ENCODE assay signal across 7 cellular contexts in the genomic region with DNA sequence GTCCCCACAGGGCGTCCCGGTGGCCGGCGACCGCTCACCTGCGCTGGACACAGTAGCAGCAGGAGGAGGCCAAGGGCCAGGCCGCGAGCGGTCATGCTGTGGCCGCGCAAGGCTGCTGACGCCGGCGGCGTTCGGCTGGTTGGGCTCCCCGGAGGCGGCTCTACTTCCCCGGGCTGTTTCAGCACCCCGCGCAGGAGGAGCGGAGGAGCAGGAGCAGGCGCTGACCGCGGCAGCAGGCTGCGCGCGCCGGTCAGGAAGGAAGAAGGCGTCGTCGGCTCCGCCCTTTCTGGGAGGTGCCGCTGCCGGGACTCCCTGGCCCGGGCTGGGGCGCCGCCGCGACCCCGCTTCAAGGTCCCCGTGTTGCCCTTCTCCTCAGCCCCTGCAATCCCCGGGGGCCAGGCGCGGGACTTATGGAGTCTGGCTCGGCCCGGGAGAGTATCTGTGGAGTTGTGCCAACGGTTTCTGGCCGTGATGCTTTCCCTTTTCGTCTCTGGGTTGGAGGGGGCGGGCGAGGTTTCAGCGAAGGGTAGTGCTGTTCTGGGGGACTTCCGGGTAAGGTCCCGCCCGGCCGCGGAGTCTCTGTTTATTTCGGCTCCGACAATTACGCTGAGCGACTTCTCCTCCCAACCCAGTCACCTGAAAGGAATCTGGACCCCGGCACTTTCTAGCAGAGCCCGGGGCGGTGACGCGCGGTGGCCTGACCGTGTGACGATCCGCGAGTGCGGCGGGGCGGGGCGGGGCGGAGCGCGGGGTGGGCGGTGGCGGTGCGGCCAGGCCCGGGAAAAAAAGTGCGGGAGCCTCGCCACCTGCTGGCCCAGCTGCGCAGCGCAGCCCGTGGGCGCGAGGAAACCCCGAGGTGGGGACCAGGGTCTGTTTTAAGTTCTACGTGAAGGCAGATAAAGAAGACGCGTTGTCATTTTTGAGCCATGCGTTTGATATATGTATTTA. TPM values are rescaled to one million over a fixed set of nuclear protein-coding genes. Genes with fewer than 3 reads are reported as not detected.
A peak's percentile ranks its signal among the peaks of the same experiment; 100 is the strongest.
DNase-seq lines count a peak whose midpoint lies in the region; ATAC-seq and TF ChIP-seq lines count a peak whose summit lies in the region.

A gene (minus strand): TSS at position 258 of the 948 bp plus-strand sequence. CDS start 163 bp downstream, at position 95.

- H3K4me3 ChIP-seq in astrocyte of the cerebellum (ENCODE audit: low read depth, low read length) = peak within 1 kb of the TSS; percentile 95
- H3K4me3 ChIP-seq in hepatocyte = peak within 1 kb of the TSS; percentile 93
- peak within 1 kb of the TSS; percentile 80 for H3K4me3 ChIP-seq in retinal pigment epithelial cell (ENCODE audit: low read length)

- no peaks in the 10 kb centered on the region for H3K9me2 ChIP-seq in hepatocyte (replicated peaks; ENCODE audit: insufficient read depth)

- DNase-seq in NCI-H187 treated with DMSO at 0.1 percent for 48 hours (lab: John Stamatoyannopoulos, UW) (peak; percentile 28), T-helper 22 cell (ENCODE audit: low read depth) (peak; percentile 86), astrocyte of the cerebellum (ENCODE audit: low read depth) (peak; percentile 81), hepatocyte (ENCODE audit: low spot score) (peak; percentile 99), retinal pigment epithelial cell (ENCODE audit: low read depth) (peak; percentile 87)

- peaks cover 20% of the 10 kb centered on the region for H4K20me1 ChIP-seq in hepatocyte (ENCODE audit: insufficient read depth, poor library complexity, severe bottlenecking)

- ATAC-seq in GM18505 (IDR thresholded peaks at IDR 0.05; ENCODE audit: unreplicated experiment) = peak; percentile 87
- ATAC-seq in HG02970 (IDR thresholded peaks at IDR 0.05; ENCODE audit: low FRiP score, unreplicated experiment) = peak; percentile 87

- no peaks in the 10 kb centered on the region for H3K9me3 ChIP-seq in hepatocyte (ENCODE audit: low read depth)

- TF ChIP-seq CTCF in astrocyte of the cerebellum (IDR thresholded peaks at IDR 0.05; ENCODE audit: low read depth, low read length, missing control alignments) = peak; percentile 74
- peak; percentile 73 for TF ChIP-seq CTCF in hepatocyte (IDR thresholded peaks at IDR 0.05; ENCODE audit: poor library complexity)
- peak; percentile 84 for TF ChIP-seq CTCF in retinal pigment epithelial cell (conservative IDR thresholded peaks at IDR 0.05; ENCODE audit: low read depth, low read length)

- H3K4me1 ChIP-seq in hepatocyte (ENCODE audit: insufficient read depth) = peaks cover 22% of the 10 kb centered on the region

- in situ Hi-C loops in astrocyte of the cerebellum (cut with HindIII; ENCODE audit: low sequenced_read_pairs) = no loop called here

- H3K4me2 ChIP-seq in hepatocyte = peak within 1 kb of the TSS; percentile 84

- H2AFZ ChIP-seq in hepatocyte = peak within 1 kb of the TSS; percentile 68

- peak; percentile 98 for TF ChIP-seq POLR2A in GM18505 (IDR thresholded peaks at IDR 0.05; ENCODE audit: borderline replicate concordance, extremely low read depth, insufficient read depth, insufficient read length)

- H3K27me3 ChIP-seq in hepatocyte = no peaks in the 10 kb centered on the region

- peak within 1 kb of the TSS; percentile 100 for H3K27ac ChIP-seq in hepatocyte

- peaks cover 44% of the 10 kb centered on the region for H3K79me2 ChIP-seq in hepatocyte

- under 1% methylated on average over 65 of the region's 95 CpGs for WGBS in hepatocyte (ENCODE audit: low lambda C conversion rate, missing lambda C conversion rate)

- no peaks in the 10 kb centered on the region for H3K36me3 ChIP-seq in hepatocyte (replicated peaks; ENCODE audit: insufficient read depth, low read depth)

RNA-seq across cellular contexts. Expression of the gene that starts here (rescaled TPM):
- 57.5 and 77.2 TPM in 2 replicates for total RNA-seq in hepatocyte
- 52.5 and 54.0 TPM in 2 replicates for polyA plus RNA-seq in hepatocyte

Comparison
In these comparisons a context has a peak if more than half of its experiments do, and no peak if none do; other contexts are left out.
1. Peak in every context shown above with its lines: DNase-seq, ATAC-seq, H3K4me3 ChIP-seq and H3K27ac ChIP-seq.
2. DNase-seq: peak in every context shown above with its lines; median percentile 99 in hepatocyte; 87 in retinal pigment epithelial cell; 86 in T-helper 22 cell; 81 in astrocyte of the cerebellum; 28 in NCI-H187 treated with DMSO at 0.1 percent for 48 hours.